In genomic region chr20:44017211-44017610, GRCh38 we compare ENCODE assay signal across 26 cellular contexts.
"Had no signal": no experiment of that assay in that cellular context is flagged by ENCODE, and none has a peak within 500 bp of the region (broad histone marks: within the 10 kb centered on the region; RNA-seq: fewer than 3 reads in every experiment).

No MANE protein-coding gene starts in this region.

- H3K9me3 ChIP-seq: gastrocnemius medialis, left ventricle myocardium inferior, pancreas, prostate gland, spleen, tibial nerve had no signal

- H3K4me1 ChIP-seq: pancreas, prostate gland had no signal

- H3K79me2 ChIP-seq: hepatocyte had no signal

- DNase-seq: activated B cell treated with CpG ODN at 0.5 μM for 24 hours; activated CD4-positive, alpha-beta T cell treated with anti-CD3 and anti-CD28 coated beads for 4 hours; activated CD4-positive, alpha-beta T cell treated with anti-CD3 and anti-CD28 coated beads, Interleukin-2, amount 50 U/mL, for 4 hours; activated effector memory CD4-positive, alpha-beta T cell treated with anti-CD3 and anti-CD28 coated beads, Interleukin-2, amount 50 U/mL, for 16 hours; activated naive CD4-positive, alpha-beta T cell treated with anti-CD3 and anti-CD28 coated beads for 36 hours; activated T-cell treated with anti-CD3 and anti-CD28 coated beads, Interleukin-2, amount 50 U/mL, for 1 hour; amygdala; central memory CD4-positive, alpha-beta T cell; dermis blood vessel endothelial cell; effector CD8-positive, alpha-beta T cell; gastrocnemius medialis; islet precursor cell; left ventricle myocardium inferior; nucleus accumbens; retina; spleen; stimulated activated naive CD4-positive, alpha-beta T cell; T-helper 2 cell had no signal

- H2AFZ ChIP-seq: hepatocyte had no signal

- H3K27me3 ChIP-seq: hepatocyte, pancreas had no signal

- ATAC-seq: gastrocnemius medialis had no signal

- H3K4me3 ChIP-seq: gastrocnemius medialis, hepatocyte, left ventricle myocardium inferior, lung, pancreas, prostate gland, spleen, tibial nerve had no signal

- H3K36me3 ChIP-seq: gastrocnemius medialis, left ventricle myocardium inferior, pancreas, prostate gland, spleen, tibial nerve had no signal

- H3K4me3 Mint-ChIP-seq: activated B cell treated with CpG ODN at 0.5 μM for 24 hours; activated naive CD4-positive, alpha-beta T cell treated with anti-CD3 and anti-CD28 coated beads for 36 hours; activated T-helper 1 cell treated with anti-CD3 and anti-CD28 coated beads, Interleukin-12 subunit alpha, Interleukin-12 subunit beta, Interleukin-2, Interleukin-4 antibody, amounts not matched to agents 30 ng/mL and 10 ng/mL and 1 ng/mL, durations not matched to agents 14 hours and 24 hours and 36 hours had no signal

- H3K27ac Mint-ChIP-seq: activated B cell treated with CpG ODN at 0.5 μM for 24 hours; activated naive CD4-positive, alpha-beta T cell treated with anti-CD3 and anti-CD28 coated beads for 36 hours; activated T-helper 1 cell treated with anti-CD3 and anti-CD28 coated beads, Interleukin-12 subunit alpha, Interleukin-12 subunit beta, Interleukin-2, Interleukin-4 antibody, amounts not matched to agents 30 ng/mL and 10 ng/mL and 1 ng/mL, durations not matched to agents 14 hours and 24 hours and 36 hours had no signal

- H3K27ac ChIP-seq: epithelial cell of prostate, gastrocnemius medialis, left ventricle myocardium inferior, pancreas, spleen, tibial nerve had no signal

- H3K9me3 Mint-ChIP-seq: activated B cell treated with CpG ODN at 0.5 μM for 24 hours; activated naive CD4-positive, alpha-beta T cell treated with anti-CD3 and anti-CD28 coated beads for 36 hours; nephron had no signal
